Comparison of ENCODE assay signal across 1 cellular context in the genomic region with DNA sequence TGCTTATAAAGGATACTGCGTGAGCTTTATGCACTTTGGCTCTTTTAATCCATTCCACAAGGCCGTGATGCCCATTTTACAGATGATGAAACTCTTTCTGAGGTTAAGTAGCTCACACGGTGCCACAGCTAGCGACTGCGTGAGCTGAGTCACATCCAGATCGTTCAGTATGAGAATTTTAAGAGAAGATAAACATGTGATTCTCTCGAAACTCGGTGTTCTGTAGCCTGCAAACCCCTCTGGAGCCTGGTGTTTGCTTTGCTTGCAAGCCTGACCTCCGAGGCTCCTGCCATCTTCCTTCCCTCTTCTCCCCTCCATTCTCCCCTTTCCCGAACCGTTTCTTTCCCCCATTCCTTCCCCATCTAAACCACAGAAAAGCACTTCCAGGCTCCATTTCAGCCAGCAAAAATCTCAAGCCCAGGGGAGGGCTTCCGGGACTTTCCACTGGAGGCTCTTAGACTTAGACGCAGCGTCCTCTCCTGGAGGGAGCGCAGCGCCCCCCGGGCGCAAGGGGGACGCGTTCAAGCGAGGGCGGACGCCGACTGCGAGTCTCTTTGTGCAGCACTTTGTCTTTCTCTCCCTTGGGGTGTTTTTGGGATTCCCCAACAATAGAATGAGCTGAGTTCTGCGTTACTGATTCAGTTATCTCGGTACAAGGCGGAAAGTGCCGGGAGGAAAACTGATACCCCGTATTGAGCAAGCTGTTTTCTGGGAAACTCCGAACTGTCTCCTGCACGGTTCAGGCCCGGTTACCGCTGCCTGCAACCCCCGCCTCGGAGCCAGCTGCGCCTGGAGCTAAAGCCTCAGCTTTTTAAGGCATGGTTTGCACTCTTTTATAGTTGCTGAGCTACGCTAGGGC.
TF ChIP-seq lines count a peak whose summit lies in the region.

No MANE protein-coding gene starts in this region.

TF ChIP-seq in GM12878, 131 proteins besides CTCF, POLR2A, EP300 and RAD21 (continued from another document and continues in another):
- TF ChIP-seq, protein P1, sequence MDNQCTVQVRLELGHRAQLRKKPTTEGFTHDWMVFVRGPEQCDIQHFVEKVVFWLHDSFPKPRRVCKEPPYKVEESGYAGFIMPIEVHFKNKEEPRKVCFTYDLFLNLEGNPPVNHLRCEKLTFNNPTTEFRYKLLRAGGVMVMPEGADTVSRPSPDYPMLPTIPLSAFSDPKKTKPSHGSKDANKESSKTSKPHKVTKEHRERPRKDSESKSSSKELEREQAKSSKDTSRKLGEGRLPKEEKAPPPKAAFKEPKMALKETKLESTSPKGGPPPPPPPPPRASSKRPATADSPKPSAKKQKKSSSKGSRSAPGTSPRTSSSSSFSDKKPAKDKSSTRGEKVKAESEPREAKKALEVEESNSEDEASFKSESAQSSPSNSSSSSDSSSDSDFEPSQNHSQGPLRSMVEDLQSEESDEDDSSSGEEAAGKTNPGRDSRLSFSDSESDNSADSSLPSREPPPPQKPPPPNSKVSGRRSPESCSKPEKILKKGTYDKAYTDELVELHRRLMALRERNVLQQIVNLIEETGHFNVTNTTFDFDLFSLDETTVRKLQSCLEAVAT (IDR thresholded peaks at IDR 0.05) = peak; percentile 75
- TF ChIP-seq JUNB (IDR thresholded peaks at IDR 0.05) (peak; percentile 48), PAX8 (IDR thresholded peaks at IDR 0.05) (no peak), SMAD1 (IDR thresholded peaks at IDR 0.05; ENCODE audit: low read depth, partially characterized antibody) (peak; percentile 77), WRNIP1 (IDR thresholded peaks at IDR 0.05; ENCODE audit: borderline replicate concordance, low read depth, low read length) (no peak), ETV6 (conservative IDR thresholded peaks at IDR 0.05 in 1 of 2, IDR thresholded peaks at IDR 0.05 in 1 of 2; ENCODE audit: borderline replicate concordance in 1 of 2, low read depth in 1 of 2) (no peak), POLR2AphosphoS5 (IDR thresholded peaks at IDR 0.05; ENCODE audit: low read length) (peak; percentile 55; the same call in 1 of the 2 replicates), RELA (IDR thresholded peaks at IDR 0.05; ENCODE audit: borderline replicate concordance, partially characterized antibody) (peak; percentile 92), RUNX3 (IDR thresholded peaks at IDR 0.05; ENCODE audit: low read length) (peak; percentile 75), IKZF2 (IDR thresholded peaks at IDR 0.05) (peak; percentile 86), SRF (IDR thresholded peaks at IDR 0.05; ENCODE audit: low read depth in 2 of 2, low read length in 2 of 2) (0 out of 4 replicates have a peak, but pooled peaks of 1 of the 2 experiments have one; percentile 33), JUND (IDR thresholded peaks at IDR 0.05; ENCODE audit: low read depth, low read length) (0 out of 2 replicates have a peak, but pooled peaks have one; percentile 39), FOS (IDR thresholded peaks at IDR 0.05; ENCODE audit: borderline replicate concordance, extremely low read depth, insufficient read length) (no peak), SPI1 (IDR thresholded peaks at IDR 0.05; ENCODE audit: borderline replicate concordance, insufficient read depth, low read depth, low read length) (no peak), FOXK2 (IDR thresholded peaks at IDR 0.05) (0 out of 2 replicates have a peak, but pooled peaks have one; percentile 25), EZH2 (IDR thresholded peaks at IDR 0.05; ENCODE audit: borderline replicate concordance, control insufficient read depth, low read depth, low read length) (no peak), RB1 (IDR thresholded peaks at IDR 0.05; ENCODE audit: borderline replicate concordance) (no peak), RFX5 (IDR thresholded peaks at IDR 0.05; ENCODE audit: low read depth, low read length) (no peak), KLF5 (IDR thresholded peaks at IDR 0.05; ENCODE audit: partially characterized antibody) (no peak), TCF12 (IDR thresholded peaks at IDR 0.05; ENCODE audit: low read depth, low read length) (peak; percentile 42; the same call in 1 of the 2 replicates), FOXM1 (IDR thresholded peaks at IDR 0.05; ENCODE audit: low read depth, low read length) (peak; percentile 61), RBBP5 (conservative IDR thresholded peaks at IDR 0.05) (no peak), MTA2 (IDR thresholded peaks at IDR 0.05; ENCODE audit: low read depth) (no peak; the same call in 1 of the 2 replicates), TAF1 (IDR thresholded peaks at IDR 0.05; ENCODE audit: borderline replicate concordance, low read depth, low read length) (peak; percentile 47; the same call in 1 of the 2 replicates), DPF2 (IDR thresholded peaks at IDR 0.05) (0 out of 2 replicates have a peak, but pooled peaks have one; percentile 47), LARP7 (IDR thresholded peaks at IDR 0.05) (peak; percentile 30; the same call in 1 of the 2 replicates), RCOR1 (conservative IDR thresholded peaks at IDR 0.05; ENCODE audit: low read depth, low read length) (0 out of 2 replicates have a peak, but pooled peaks have one; percentile 20), YY1 (IDR thresholded peaks at IDR 0.05; ENCODE audit: low read depth, low read length) (peak; percentile 56), ZNF207 (IDR thresholded peaks at IDR 0.05; ENCODE audit: borderline replicate concordance) (peak; percentile 42; the same call in 1 of the 2 replicates), CREB1 (IDR thresholded peaks at IDR 0.05; ENCODE audit: low read depth) (0 out of 2 replicates have a peak, but pooled peaks have one; percentile 32), NFXL1 (IDR thresholded peaks at IDR 0.05; ENCODE audit: borderline replicate concordance) (no peak), GATAD2B (conservative IDR thresholded peaks at IDR 0.05; ENCODE audit: low read depth) (peak; percentile 73), MYC (IDR thresholded peaks at IDR 0.05; ENCODE audit: insufficient read depth, insufficient read length, insufficient replicate concordance, low read length, severe bottlenecking) (no peak), KAT2A (conservative IDR thresholded peaks at IDR 0.05; ENCODE audit: control insufficient read depth, low read depth, low read length) (no peak), ZNF24 (IDR thresholded peaks at IDR 0.05) (no peak)
- TF ChIP-seq, protein P2, sequence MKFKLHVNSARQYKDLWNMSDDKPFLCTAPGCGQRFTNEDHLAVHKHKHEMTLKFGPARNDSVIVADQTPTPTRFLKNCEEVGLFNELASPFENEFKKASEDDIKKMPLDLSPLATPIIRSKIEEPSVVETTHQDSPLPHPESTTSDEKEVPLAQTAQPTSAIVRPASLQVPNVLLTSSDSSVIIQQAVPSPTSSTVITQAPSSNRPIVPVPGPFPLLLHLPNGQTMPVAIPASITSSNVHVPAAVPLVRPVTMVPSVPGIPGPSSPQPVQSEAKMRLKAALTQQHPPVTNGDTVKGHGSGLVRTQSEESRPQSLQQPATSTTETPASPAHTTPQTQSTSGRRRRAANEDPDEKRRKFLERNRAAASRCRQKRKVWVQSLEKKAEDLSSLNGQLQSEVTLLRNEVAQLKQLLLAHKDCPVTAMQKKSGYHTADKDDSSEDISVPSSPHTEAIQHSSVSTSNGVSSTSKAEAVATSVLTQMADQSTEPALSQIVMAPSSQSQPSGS (IDR thresholded peaks at IDR 0.05; ENCODE audit: low read length) = peak; percentile 46
- TF ChIP-seq, protein P3, sequence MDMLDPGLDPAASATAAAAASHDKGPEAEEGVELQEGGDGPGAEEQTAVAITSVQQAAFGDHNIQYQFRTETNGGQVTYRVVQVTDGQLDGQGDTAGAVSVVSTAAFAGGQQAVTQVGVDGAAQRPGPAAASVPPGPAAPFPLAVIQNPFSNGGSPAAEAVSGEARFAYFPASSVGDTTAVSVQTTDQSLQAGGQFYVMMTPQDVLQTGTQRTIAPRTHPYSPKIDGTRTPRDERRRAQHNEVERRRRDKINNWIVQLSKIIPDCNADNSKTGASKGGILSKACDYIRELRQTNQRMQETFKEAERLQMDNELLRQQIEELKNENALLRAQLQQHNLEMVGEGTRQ (IDR thresholded peaks at IDR 0.05; ENCODE audit: borderline replicate concordance, low read depth, low read length) = no peak; the same call in 1 of the 2 replicates
- TF ChIP-seq, protein P4, sequence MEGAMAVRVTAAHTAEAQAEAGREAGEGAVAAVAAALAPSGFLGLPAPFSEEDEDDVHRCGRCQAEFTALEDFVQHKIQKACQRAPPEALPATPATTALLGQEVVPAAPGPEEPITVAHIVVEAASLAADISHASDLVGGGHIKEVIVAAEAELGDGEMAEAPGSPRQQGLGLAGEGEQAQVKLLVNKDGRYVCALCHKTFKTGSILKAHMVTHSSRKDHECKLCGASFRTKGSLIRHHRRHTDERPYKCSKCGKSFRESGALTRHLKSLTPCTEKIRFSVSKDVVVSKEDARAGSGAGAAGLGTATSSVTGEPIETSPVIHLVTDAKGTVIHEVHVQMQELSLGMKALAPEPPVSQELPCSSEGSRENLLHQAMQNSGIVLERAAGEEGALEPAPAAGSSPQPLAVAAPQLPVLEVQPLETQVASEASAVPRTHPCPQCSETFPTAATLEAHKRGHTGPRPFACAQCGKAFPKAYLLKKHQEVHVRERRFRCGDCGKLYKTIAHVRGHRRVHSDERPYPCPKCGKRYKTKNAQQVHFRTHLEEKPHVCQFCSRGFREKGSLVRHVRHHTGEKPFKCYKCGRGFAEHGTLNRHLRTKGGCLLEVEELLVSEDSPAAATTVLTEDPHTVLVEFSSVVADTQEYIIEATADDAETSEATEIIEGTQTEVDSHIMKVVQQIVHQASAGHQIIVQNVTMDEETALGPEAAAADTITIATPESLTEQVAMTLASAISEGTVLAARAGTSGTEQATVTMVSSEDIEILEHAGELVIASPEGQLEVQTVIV (IDR thresholded peaks at IDR 0.05; ENCODE audit: borderline replicate concordance, partially characterized antibody) = no peak
- TF ChIP-seq, protein P5, sequence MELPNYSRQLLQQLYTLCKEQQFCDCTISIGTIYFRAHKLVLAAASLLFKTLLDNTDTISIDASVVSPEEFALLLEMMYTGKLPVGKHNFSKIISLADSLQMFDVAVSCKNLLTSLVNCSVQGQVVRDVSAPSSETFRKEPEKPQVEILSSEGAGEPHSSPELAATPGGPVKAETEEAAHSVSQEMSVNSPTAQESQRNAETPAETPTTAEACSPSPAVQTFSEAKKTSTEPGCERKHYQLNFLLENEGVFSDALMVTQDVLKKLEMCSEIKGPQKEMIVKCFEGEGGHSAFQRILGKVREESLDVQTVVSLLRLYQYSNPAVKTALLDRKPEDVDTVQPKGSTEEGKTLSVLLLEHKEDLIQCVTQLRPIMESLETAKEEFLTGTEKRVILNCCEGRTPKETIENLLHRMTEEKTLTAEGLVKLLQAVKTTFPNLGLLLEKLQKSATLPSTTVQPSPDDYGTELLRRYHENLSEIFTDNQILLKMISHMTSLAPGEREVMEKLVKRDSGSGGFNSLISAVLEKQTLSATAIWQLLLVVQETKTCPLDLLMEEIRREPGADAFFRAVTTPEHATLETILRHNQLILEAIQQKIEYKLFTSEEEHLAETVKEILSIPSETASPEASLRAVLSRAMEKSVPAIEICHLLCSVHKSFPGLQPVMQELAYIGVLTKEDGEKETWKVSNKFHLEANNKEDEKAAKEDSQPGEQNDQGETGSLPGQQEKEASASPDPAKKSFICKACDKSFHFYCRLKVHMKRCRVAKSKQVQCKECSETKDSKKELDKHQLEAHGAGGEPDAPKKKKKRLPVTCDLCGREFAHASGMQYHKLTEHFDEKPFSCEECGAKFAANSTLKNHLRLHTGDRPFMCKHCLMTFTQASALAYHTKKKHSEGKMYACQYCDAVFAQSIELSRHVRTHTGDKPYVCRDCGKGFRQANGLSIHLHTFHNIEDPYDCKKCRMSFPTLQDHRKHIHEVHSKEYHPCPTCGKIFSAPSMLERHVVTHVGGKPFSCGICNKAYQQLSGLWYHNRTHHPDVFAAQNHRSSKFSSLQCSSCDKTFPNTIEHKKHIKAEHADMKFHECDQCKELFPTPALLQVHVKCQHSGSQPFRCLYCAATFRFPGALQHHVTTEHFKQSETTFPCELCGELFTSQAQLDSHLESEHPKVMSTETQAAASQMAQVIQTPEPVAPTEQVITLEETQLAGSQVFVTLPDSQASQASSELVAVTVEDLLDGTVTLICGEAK (IDR thresholded peaks at IDR 0.05; ENCODE audit: borderline replicate concordance) = no peak
- TF ChIP-seq, protein P6, sequence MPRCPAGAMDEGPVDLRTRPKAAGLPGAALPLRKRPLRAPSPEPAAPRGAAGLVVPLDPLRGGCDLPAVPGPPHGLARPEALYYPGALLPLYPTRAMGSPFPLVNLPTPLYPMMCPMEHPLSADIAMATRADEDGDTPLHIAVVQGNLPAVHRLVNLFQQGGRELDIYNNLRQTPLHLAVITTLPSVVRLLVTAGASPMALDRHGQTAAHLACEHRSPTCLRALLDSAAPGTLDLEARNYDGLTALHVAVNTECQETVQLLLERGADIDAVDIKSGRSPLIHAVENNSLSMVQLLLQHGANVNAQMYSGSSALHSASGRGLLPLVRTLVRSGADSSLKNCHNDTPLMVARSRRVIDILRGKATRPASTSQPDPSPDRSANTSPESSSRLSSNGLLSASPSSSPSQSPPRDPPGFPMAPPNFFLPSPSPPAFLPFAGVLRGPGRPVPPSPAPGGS (IDR thresholded peaks at IDR 0.05; ENCODE audit: borderline replicate concordance, insufficient read depth, low read depth, low read length, poor library complexity, severe bottlenecking) = no peak
- TF ChIP-seq, protein P7, sequence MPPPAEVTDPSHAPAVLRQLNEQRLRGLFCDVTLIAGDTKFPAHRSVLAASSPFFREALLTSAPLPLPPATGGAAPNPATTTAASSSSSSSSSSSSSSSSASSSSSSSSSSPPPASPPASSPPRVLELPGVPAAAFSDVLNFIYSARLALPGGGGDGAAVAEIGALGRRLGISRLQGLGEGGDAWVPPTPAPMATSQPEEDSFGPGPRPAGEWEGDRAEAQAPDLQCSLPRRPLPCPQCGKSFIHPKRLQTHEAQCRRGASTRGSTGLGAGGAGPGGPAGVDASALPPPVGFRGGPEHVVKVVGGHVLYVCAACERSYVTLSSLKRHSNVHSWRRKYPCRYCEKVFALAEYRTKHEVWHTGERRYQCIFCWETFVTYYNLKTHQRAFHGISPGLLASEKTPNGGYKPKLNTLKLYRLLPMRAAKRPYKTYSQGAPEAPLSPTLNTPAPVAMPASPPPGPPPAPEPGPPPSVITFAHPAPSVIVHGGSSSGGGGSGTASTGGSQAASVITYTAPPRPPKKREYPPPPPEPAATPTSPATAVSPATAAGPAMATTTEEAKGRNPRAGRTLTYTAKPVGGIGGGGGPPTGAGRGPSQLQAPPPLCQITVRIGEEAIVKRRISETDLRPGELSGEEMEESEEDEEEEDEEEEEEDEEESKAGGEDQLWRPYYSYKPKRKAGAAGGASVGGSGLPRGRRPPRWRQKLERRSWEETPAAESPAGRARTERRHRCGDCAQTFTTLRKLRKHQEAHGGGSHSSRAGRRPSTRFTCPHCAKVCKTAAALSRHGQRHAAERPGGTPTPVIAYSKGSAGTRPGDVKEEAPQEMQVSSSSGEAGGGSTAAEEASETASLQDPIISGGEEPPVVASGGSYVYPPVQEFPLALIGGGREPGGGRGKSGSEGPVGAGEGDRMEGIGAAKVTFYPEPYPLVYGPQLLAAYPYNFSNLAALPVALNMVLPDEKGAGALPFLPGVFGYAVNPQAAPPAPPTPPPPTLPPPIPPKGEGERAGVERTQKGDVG (CRISPR knock-in tag; IDR thresholded peaks at IDR 0.05) = no peak
- TF ChIP-seq, protein P8, sequence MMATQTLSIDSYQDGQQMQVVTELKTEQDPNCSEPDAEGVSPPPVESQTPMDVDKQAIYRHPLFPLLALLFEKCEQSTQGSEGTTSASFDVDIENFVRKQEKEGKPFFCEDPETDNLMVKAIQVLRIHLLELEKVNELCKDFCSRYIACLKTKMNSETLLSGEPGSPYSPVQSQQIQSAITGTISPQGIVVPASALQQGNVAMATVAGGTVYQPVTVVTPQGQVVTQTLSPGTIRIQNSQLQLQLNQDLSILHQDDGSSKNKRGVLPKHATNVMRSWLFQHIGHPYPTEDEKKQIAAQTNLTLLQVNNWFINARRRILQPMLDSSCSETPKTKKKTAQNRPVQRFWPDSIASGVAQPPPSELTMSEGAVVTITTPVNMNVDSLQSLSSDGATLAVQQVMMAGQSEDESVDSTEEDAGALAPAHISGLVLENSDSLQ (IDR thresholded peaks at IDR 0.05) = no peak
